Comparison of ENCODE assay signal across 28 cellular contexts in genomic region chr1:243435824-243436223, GRCh38.
"Had no signal": no experiment of that assay in that cellular context is flagged by ENCODE, and none has a peak within 500 bp of the region (broad histone marks: within the 10 kb centered on the region; RNA-seq: fewer than 3 reads in every experiment).

No MANE protein-coding gene starts in this region.

- FAIRE-seq: kidney, urothelium cell line had no signal

- H3K4me3 ChIP-seq: breast epithelium, coronary artery, lower lobe of right lung, mucosa of descending colon, stomach, suprapubic skin, tibial nerve had no signal

- ATAC-seq: activated CD4-positive, alpha-beta T cell treated with anti-CD3 and anti-CD28 coated beads for 36 hours; foreskin keratinocyte; left lobe of liver; lower lobe of right lung; mucosa of descending colon; sciatic nerve; stimulated activated memory B cell treated with anti-CD40 and anti-IgM and Interleukin-4, amounts not matched to agents 10 μg/mL and 1 μg/mL and 100 μg/mL, for 72 hours had no signal

- DNase-seq: activated B cell treated with CpG ODN at 0.5 μM for 24 hours; activated CD4-positive, alpha-beta T cell treated with anti-CD3 and anti-CD28 coated beads for 36 hours; activated CD4-positive, alpha-beta T cell treated with anti-CD3 and anti-CD28 coated beads, Interleukin-2, amount 50 U/mL, for 48 hours; activated CD8-positive, alpha-beta memory T cell treated with anti-CD3 and anti-CD28 coated beads, Interleukin-2, amount 50 U/mL, for 48 hours; activated naive CD4-positive, alpha-beta T cell treated with Interleukin-2 at 50 U/mL for 16 hours; activated naive CD8-positive, alpha-beta T cell treated with anti-CD3 and anti-CD28 coated beads for 36 hours; activated T-cell treated with anti-CD3 and anti-CD28 coated beads, Interleukin-2, amount 50 U/mL, for 48 hours; amniotic stem cell; cerebellar nuclear complex; foreskin keratinocyte; kidney; lower lobe of right lung; mesendoderm; mucosa of descending colon; nephron progenitor cell; nucleus accumbens; small intestine; stimulated activated CD4-positive, alpha-beta T cell treated with anti-CD3 and anti-CD28 coated beads, Interleukin-2, amount 100 ng/mL, for 24 hours; stomach; T1000 had no signal
